In the genomic region with DNA sequence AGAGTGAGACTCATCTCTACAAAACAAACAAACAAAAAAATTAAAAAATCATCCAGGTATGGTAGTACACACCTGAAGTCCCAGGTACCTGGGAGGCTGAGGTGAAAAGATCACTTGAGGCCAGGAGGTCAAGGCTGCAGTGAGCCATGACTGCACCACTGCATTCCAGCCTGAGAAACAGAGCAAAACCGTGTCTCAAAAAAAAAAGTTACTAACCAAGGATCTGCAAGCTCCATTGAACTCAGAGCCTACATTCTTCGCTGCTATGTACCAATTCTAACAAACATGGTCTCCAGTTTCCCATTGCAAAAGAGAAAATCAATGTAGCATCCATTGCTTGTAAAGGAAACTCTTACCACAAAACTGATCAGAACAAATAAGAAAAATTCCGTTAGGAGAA, we compare ENCODE assay signal across 16 cellular contexts.
"Had no signal": no experiment of that assay in that cellular context is flagged by ENCODE, and none has a peak within 500 bp of the region (broad histone marks: within the 10 kb centered on the region; RNA-seq: fewer than 3 reads in every experiment).

No MANE protein-coding gene starts in this region.

- ATAC-seq: activated CD4-positive, CD25-positive, alpha-beta regulatory T cell treated with anti-CD3 and anti-CD28 coated beads, Interleukin-2, amount 50 U/mL, for 24 hours; naive thymus-derived CD8-positive, alpha-beta T cell; stimulated activated naive CD8-positive, alpha-beta T cell treated with anti-CD3 and anti-CD28 coated beads, Interleukin-15, Interleukin-2, amounts not matched to agents 100 U/mL and 50 U/mL, for 24 hours had no signal

- H3K27ac Mint-ChIP-seq: activated naive CD4-positive, alpha-beta T cell treated with anti-CD3 and anti-CD28 coated beads, Interleukin-2, amount 50 U/mL, for 72 hours had no signal

- H3K27me3 Mint-ChIP-seq: brain; naive thymus-derived CD8-positive, alpha-beta T cell had no signal

- H3K9me3 Mint-ChIP-seq: brain; naive thymus-derived CD8-positive, alpha-beta T cell had no signal

- H3K4me3 ChIP-seq: SK-N-MC, suprapubic skin, upper lobe of left lung had no signal

- H3K9me3 ChIP-seq: suprapubic skin, upper lobe of left lung had no signal

- DNase-seq: activated CD8-positive, alpha-beta memory T cell treated with anti-CD3 and anti-CD28 coated beads for 24 hours; activated effector memory CD4-positive, alpha-beta T cell treated with anti-CD3 and anti-CD28 coated beads, Interleukin-2, amount 50 U/mL, for 16 hours; amniotic stem cell; effector memory CD4-positive, alpha-beta T cell; hippocampal formation; mammary epithelial cell; naive thymus-derived CD8-positive, alpha-beta T cell; stimulated activated CD4-positive, alpha-beta T cell treated with anti-CD3 and anti-CD28 coated beads, Interleukin-4, amount 100 ng/mL, for 1 hour; stimulated activated CD8-positive, alpha-beta memory T cell treated with anti-CD3 and anti-CD28 coated beads, Interleukin-4, amount 100 ng/mL, for 48 hours; stimulated activated naive CD8-positive, alpha-beta T cell treated with anti-CD3 and anti-CD28 coated beads, Interleukin-15, Interleukin-2, amounts not matched to agents 100 U/mL and 50 U/mL, for 24 hours; upper lobe of left lung had no signal

- H3K27me3 ChIP-seq: suprapubic skin, upper lobe of left lung had no signal

- H3K4me3 Mint-ChIP-seq: brain; naive thymus-derived CD8-positive, alpha-beta T cell had no signal

- H3K27ac ChIP-seq: SK-N-MC, suprapubic skin, upper lobe of left lung had no signal
